ENCODE assay signal across 16 cellular contexts in the genomic region with DNA sequence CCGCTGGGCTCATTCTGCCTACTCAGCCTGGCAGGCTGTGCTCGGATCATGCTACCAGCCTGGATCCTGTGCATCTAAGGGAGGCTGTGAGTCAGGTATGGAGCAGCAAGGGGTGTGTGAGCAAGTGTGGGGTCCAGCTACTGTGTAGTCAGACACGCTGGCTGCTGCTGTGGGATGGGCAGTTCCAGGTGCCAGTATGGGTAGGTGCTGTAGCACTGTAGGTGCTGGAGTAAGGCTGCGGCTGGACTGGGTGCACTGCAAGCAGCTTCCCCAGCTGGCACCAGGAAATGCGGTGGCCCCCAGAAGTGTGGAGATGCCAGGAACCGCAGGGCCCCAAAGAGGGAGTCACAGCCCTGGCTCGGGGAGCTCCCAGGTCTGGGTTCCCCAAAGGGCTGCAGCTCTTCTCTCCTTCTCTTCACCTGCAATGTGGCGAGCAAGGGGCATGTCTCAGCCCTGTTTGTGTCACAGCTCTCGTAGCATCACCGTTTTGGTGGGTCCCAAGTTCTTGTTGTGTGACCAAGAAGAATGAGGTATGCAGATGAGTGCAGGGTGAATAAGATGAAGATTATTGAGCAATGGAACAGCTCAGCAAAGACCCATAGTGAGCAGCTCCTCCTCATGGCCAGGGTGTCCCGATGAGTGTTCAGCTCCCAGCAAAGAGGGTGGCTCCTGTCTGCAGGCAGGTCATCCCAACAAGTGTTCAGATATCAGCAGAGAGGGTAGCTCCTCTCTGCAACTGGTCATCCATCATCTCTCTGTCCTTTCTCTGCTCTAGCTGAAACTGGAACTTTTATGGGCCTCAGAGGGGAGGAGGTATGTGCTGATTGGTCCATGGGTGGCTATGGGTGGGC.
DNase-seq lines count a peak whose midpoint lies in the region; ATAC-seq and TF ChIP-seq lines count a peak whose summit lies in the region.
"Had no signal": no experiment of that assay in that cellular context is flagged by ENCODE, and none has a peak within 500 bp of the region (broad histone marks: within the 10 kb centered on the region; RNA-seq: fewer than 3 reads in every experiment).

No MANE protein-coding gene starts in this region.

- H3K36me3 ChIP-seq in esophagus muscularis mucosa (no peaks in the 10 kb centered on the region), sigmoid colon (no peaks in the 10 kb centered on the region)
- H3K36me3 ChIP-seq: BLaER1, HAP-1 had no signal

- no peak for TF ChIP-seq EP300 in esophagus muscularis mucosa (IDR thresholded peaks at IDR 0.05)
- no peak for TF ChIP-seq EP300 in sigmoid colon (IDR thresholded peaks at IDR 0.05)

- H3K36me3 Mint-ChIP-seq in osteocyte (ENCODE audit: unreplicated experiment): no peaks in the 10 kb centered on the region
- no peaks in the 10 kb centered on the region for H3K36me3 Mint-ChIP-seq in activated CD4-positive, alpha-beta memory T cell treated with anti-CD3 and anti-CD28 coated beads for 36 hours
- H3K36me3 Mint-ChIP-seq: CD14-positive monocyte; CD4-positive, alpha-beta memory T cell had no signal

- POLR2A ChIA-PET in activated CD4-positive, alpha-beta memory T cell treated with anti-CD3 and anti-CD28 coated beads for 36 hours (lab: Charles Lee): no interaction called here

- no peak for ATAC-seq in GM19452 (IDR thresholded peaks at IDR 0.05; ENCODE audit: unreplicated experiment)

- H3K4me1 ChIP-seq in esophagus muscularis mucosa (no peaks in the 10 kb centered on the region), sigmoid colon (no peaks in the 10 kb centered on the region)
- H3K4me1 ChIP-seq: HAP-1 had no signal

- H3K9me3 Mint-ChIP-seq in osteocyte (ENCODE audit: unreplicated experiment): peaks cover 11% of the 10 kb centered on the region
- no peaks in the 10 kb centered on the region for H3K9me3 Mint-ChIP-seq in activated CD4-positive, alpha-beta memory T cell treated with anti-CD3 and anti-CD28 coated beads for 36 hours
- H3K9me3 Mint-ChIP-seq: CD4-positive, alpha-beta memory T cell had no signal

- CTCF ChIA-PET in activated CD4-positive, alpha-beta memory T cell treated with anti-CD3 and anti-CD28 coated beads for 36 hours (lab: Charles Lee): no interaction called here

- H3K4me3 ChIP-seq in esophagus muscularis mucosa (no peak overlapping the region), sigmoid colon (no peak overlapping the region)
- H3K4me3 ChIP-seq: BLaER1, HAP-1 had no signal

- no peaks in the 10 kb centered on the region for H3K4me1 Mint-ChIP-seq in osteocyte (ENCODE audit: unreplicated experiment)
- no peaks in the 10 kb centered on the region for H3K4me1 Mint-ChIP-seq in activated CD4-positive, alpha-beta memory T cell treated with anti-CD3 and anti-CD28 coated beads for 36 hours (ENCODE audit: low read depth)
- H3K4me1 Mint-ChIP-seq: CD14-positive monocyte; CD4-positive, alpha-beta memory T cell had no signal

- TF ChIP-seq CTCF in esophagus muscularis mucosa (IDR thresholded peaks at IDR 0.05) (no peak), osteocyte (IDR thresholded peaks at IDR 0.05) (no peak), sigmoid colon (IDR thresholded peaks at IDR 0.05) (no peak)

- no peaks in the 10 kb centered on the region for H3K27me3 ChIP-seq in esophagus muscularis mucosa
- no peaks in the 10 kb centered on the region for H3K27me3 ChIP-seq in sigmoid colon
- H3K27me3 ChIP-seq: BLaER1 had no signal

- H3K9me3 ChIP-seq in esophagus muscularis mucosa (no peaks in the 10 kb centered on the region), sigmoid colon (no peaks in the 10 kb centered on the region)
- H3K9me3 ChIP-seq: BLaER1, HAP-1 had no signal

- peaks cover 3% of the 10 kb centered on the region for H3K27me3 Mint-ChIP-seq in osteocyte (ENCODE audit: unreplicated experiment)
- H3K27me3 Mint-ChIP-seq in activated CD4-positive, alpha-beta memory T cell treated with anti-CD3 and anti-CD28 coated beads for 36 hours: no peaks in the 10 kb centered on the region

- H3K27ac Mint-ChIP-seq in osteocyte (ENCODE audit: unreplicated experiment): no peak overlapping the region
- H3K27ac Mint-ChIP-seq in activated CD4-positive, alpha-beta memory T cell treated with anti-CD3 and anti-CD28 coated beads for 36 hours: no peak overlapping the region
- H3K27ac Mint-ChIP-seq: CD14-positive monocyte; CD4-positive, alpha-beta memory T cell had no signal

- H3K4me3 Mint-ChIP-seq in osteocyte (ENCODE audit: unreplicated experiment): no peak overlapping the region
- H3K4me3 Mint-ChIP-seq in activated CD4-positive, alpha-beta memory T cell treated with anti-CD3 and anti-CD28 coated beads for 36 hours: no peak overlapping the region
- H3K4me3 Mint-ChIP-seq: CD14-positive monocyte; CD4-positive, alpha-beta memory T cell had no signal

- intact Hi-C loops in esophagus muscularis mucosa (cut with DNase I) (no loop called here), sigmoid colon (cut with DNase I) (no loop called here)
- intact Hi-C loops in activated CD4-positive, alpha-beta memory T cell treated with anti-CD3 and anti-CD28 coated beads for 36 hours (cut with micrococcal nuclease): no loop called here

- peak; percentile 22 for DNase-seq in activated CD8-positive, alpha-beta memory T cell treated with anti-CD3 and anti-CD28 coated beads, Interleukin-2, amount 50 U/mL, for 48 hours
- DNase-seq in activated CD8-positive, alpha-beta memory T cell treated with anti-CD3 and anti-CD28 coated beads, Interleukin-2, amount 50 U/mL, for 4 hours: no peak
- DNase-seq in esophagus muscularis mucosa (ENCODE audit: extremely low spot score): peak; percentile 62
- DNase-seq in osteocyte (ENCODE audit: extremely low spot score, unreplicated experiment): peak; percentile 75
- peak; percentile 40 for DNase-seq in sigmoid colon
- DNase-seq in DMS153 (lab: John Stamatoyannopoulos, UW): no peak
- DNase-seq in activated CD4-positive, alpha-beta memory T cell treated with anti-CD3 and anti-CD28 coated beads for 36 hours: no peak
- DNase-seq: 8988T; CD4-positive, alpha-beta memory T cell; DMS79 treated with DMSO at 0.1 percent for 48 hours; GF-D8; IMR-90 had no signal

- H3K27ac ChIP-seq in esophagus muscularis mucosa (replicated peaks in 1 of 4): no peak overlapping the region
- no peak overlapping the region for H3K27ac ChIP-seq in sigmoid colon
- H3K27ac ChIP-seq: BLaER1 had no signal

- 88% methylated on average over 7 of the region's 11 CpGs for WGBS in esophagus muscularis mucosa
- 89 to 92% methylated on average over 11 of the region's 11 CpGs for WGBS in sigmoid colon, 2 donors

- TF ChIP-seq POLR2A in esophagus muscularis mucosa (IDR thresholded peaks at IDR 0.05; ENCODE audit: low read depth) (no peak), sigmoid colon (IDR thresholded peaks at IDR 0.05) (no peak)

Comparison
In these comparisons a context has a peak if more than half of its experiments do, and no peak if none do; other contexts are left out.
1. DNase-seq: peak in activated CD8-positive, alpha-beta memory T cell treated with anti-CD3 and anti-CD28 coated beads, Interleukin-2, amount 50 U/mL, for 48 hours (single experiment), esophagus muscularis mucosa (single experiment), osteocyte (single experiment) and sigmoid colon (single experiment); none in activated CD8-positive, alpha-beta memory T cell treated with anti-CD3 and anti-CD28 coated beads, Interleukin-2, amount 50 U/mL, for 4 hours (single experiment), DMS153 (single experiment) and activated CD4-positive, alpha-beta memory T cell treated with anti-CD3 and anti-CD28 coated beads for 36 hours (single experiment).